In genomic region chr17:63528183-63528582, GRCh38 we compare ENCODE assay signal across 28 cellular contexts. TPM values are rescaled to one million over a fixed set of nuclear protein-coding genes. Genes with fewer than 3 reads are reported as not detected.
"Had no signal": no experiment of that assay in that cellular context is flagged by ENCODE, and none has a peak within 500 bp of the region (broad histone marks: within the 10 kb centered on the region; RNA-seq: fewer than 3 reads in every experiment).

No MANE protein-coding gene starts in this region.

- H3K27ac ChIP-seq: Peyer's patch, RWPE1, SJCRH30 had no signal

- ATAC-seq: activated CD4-positive, CD25-positive, alpha-beta regulatory T cell treated with anti-CD3 and anti-CD28 coated beads, Interleukin-2, amount 50 U/mL, for 24 hours; activated CD8-positive, alpha-beta T cell treated with anti-CD3 and anti-CD28 coated beads for 36 hours; activated T-cell treated with anti-CD3 and anti-CD28 coated beads, Interleukin-2, amount 50 U/mL, for 72 hours had no signal

- H3K4me3 ChIP-seq: MG63, Peyer's patch, SJCRH30 had no signal

- DNase-seq: activated CD4-positive, alpha-beta T cell treated with anti-CD3 and anti-CD28 coated beads for 4 hours; activated CD8-positive, alpha-beta memory T cell treated with anti-CD3 and anti-CD28 coated beads, Interleukin-2, amount 50 U/mL, for 4 hours; activated CD8-positive, alpha-beta T cell treated with anti-CD3 and anti-CD28 coated beads for 36 hours; activated gamma-delta T cell treated with Interleukin-2 at 50 U/mL for 16 hours; activated naive CD4-positive, alpha-beta T cell treated with anti-CD3 and anti-CD28 coated beads, Interleukin-2, amount 10 ng/mL, durations not matched to agents 7 days and 5 days; activated naive CD8-positive, alpha-beta T cell treated with anti-CD3 and anti-CD28 coated beads for 36 hours; activated T-cell treated with anti-CD3 and anti-CD28 coated beads, Interleukin-2, amount 50 U/mL, for 72 hours; cerebellar nuclear complex; MG63; MV-4-11; NCI-H1092 treated with DMSO at 0.1 percent for 48 hours; NCI-H1417 treated with DMSO at 0.1 percent for 48 hours; NCI-H1694 treated with DMSO at 0.1 percent for 48 hours; NCI-H2029 treated with DMSO at 0.1 percent for 48 hours; NCI-H345; NCI-H510A treated with DMSO at 0.1 percent for 48 hours; NCI-H774; NK-92 treated with Interleukin-12 subunit alpha and Interleukin-12 subunit beta, amount 100 ng/mL, for 24 hours; Peyer's patch; Right ventricle myocardium superior; SJCRH30; SK-N-SH; T-helper 1 cell had no signal

- H3K9me3 ChIP-seq: MG63, Peyer's patch, SJCRH30, SK-N-SH had no signal

- H3K36me3 ChIP-seq: MG63, Peyer's patch, SJCRH30 had no signal

- H3K4me1 ChIP-seq: SJCRH30 had no signal

- H3K27me3 ChIP-seq: MG63, Peyer's patch, SJCRH30 had no signal

RNA-seq across cellular contexts. Expression of gene KCNH6, which starts 5.0 kb away (rescaled TPM):
- total RNA-seq: activated CD8-positive, alpha-beta T cell treated with anti-CD3 and anti-CD28 coated beads for 36 hours; activated naive CD8-positive, alpha-beta T cell treated with anti-CD3 and anti-CD28 coated beads for 36 hours; activated T-cell treated with anti-CD3 and anti-CD28 coated beads, Interleukin-2, amount 50 U/mL, for 72 hours; activated T-helper 2 cell treated with anti-CD3 and anti-CD28 coated beads, Interferon-gamma antibody, Interleukin-2, Interleukin-4, amounts not matched to agents 10 μg/mL and 5 μg/mL and 100 μg/mL, durations not matched to agents 14 hours and 24 hours and 36 hours; cardiac septum; Right ventricle myocardium superior; SJCRH30; T-helper 2 cell treated with Interferon-gamma antibody and Interleukin-4, amounts not matched to agents 100 ng/mL and 5 ng/mL, for 36 hours had no signal

RNA-seq across cellular contexts. Expression of gene ACE, which starts 51.3 kb away (rescaled TPM):
- total RNA-seq: activated naive CD8-positive, alpha-beta T cell treated with anti-CD3 and anti-CD28 coated beads for 36 hours; activated T-helper 2 cell treated with anti-CD3 and anti-CD28 coated beads, Interferon-gamma antibody, Interleukin-2, Interleukin-4, amounts not matched to agents 10 μg/mL and 5 μg/mL and 100 μg/mL, durations not matched to agents 14 hours and 24 hours and 36 hours had no signal
